17 cellular contexts compared by ENCODE assay signal in the genomic region with DNA sequence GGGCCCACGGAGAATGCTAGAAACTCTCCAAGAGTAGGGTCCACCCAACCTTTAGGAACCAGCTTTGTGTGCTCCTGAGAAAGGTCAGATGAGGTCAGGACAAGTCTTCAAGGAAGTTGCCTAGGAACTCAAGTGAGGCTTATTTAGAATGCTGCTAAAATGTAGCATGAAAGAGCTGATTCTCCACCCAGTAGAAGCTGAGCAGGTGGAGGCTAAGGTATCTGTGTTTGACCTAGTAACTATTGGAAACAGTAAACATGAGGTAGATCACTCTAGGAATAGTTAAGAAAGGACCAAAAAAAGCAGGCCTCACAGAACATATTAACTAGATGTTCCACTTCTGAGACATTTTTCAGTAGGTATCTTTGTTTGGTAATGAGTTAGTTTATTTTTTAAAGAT. TPM values are rescaled to one million over a fixed set of nuclear protein-coding genes. Genes with fewer than 3 reads are reported as not detected.
DNase-seq lines count a peak whose midpoint lies in the region; ATAC-seq and TF ChIP-seq lines count a peak whose summit lies in the region.
"Had no signal": no experiment of that assay in that cellular context is flagged by ENCODE, and none has a peak within 500 bp of the region (broad histone marks: within the 10 kb centered on the region; RNA-seq: fewer than 3 reads in every experiment).

No MANE protein-coding gene starts in this region.

- H3K9me3 ChIP-seq in CD4-positive, alpha-beta memory T cell (ENCODE audit: control insufficient read depth in 1 of 2, low read length in 2 of 2) = no peaks in the 10 kb centered on the region
- H3K9me3 ChIP-seq in T-helper 17 cell (ENCODE audit: control insufficient read depth, low read length, poor library complexity, severe bottlenecking) = no peaks in the 10 kb centered on the region
- H3K9me3 ChIP-seq: SJSA1 had no signal

- H3K27me3 ChIP-seq in CD4-positive, alpha-beta memory T cell (ENCODE audit: insufficient read depth, low read length) = no peaks in the 10 kb centered on the region
- H3K27me3 ChIP-seq: SJSA1 had no signal

- peak; percentile 87 for ATAC-seq in T-helper 17 cell
- ATAC-seq: HepG2, Right ventricle myocardium inferior had no signal

- POLR2A ChIA-PET in CD4-positive, alpha-beta memory T cell (lab: Charles Lee; ENCODE audit: partially characterized antibody) = interaction anchor here (0.7 to 2.2 kb wide), 3 partner anchors 9 to 28 kb away, joined by 3 to 5 read pairs (median 4); no protein-coding TSS in a partner anchor

- DNase-seq in CD14-positive monocyte (ENCODE audit: low spot score) = no peak
- DNase-seq in CD4-positive, alpha-beta memory T cell = peak in 2 of 5 donors; percentile 28 to 30
- DNase-seq in T-helper 17 cell = no peak
- DNase-seq in nephron progenitor cell = no peak
- DNase-seq in KBM-7 = no peak
- no peak for DNase-seq in activated CD8-positive, alpha-beta memory T cell treated with anti-CD3 and anti-CD28 coated beads for 24 hours
- DNase-seq in osteocyte (ENCODE audit: extremely low spot score, unreplicated experiment) = no peak
- DNase-seq: DMS79, NCI-H1105, NCI-H146, NCI-H2029, NCI-H2171 treated with DMSO at 0.1 percent for 48 hours, NCI-H524 treated with DMSO at 0.1 percent for 48 hours had no signal

- no peak overlapping the region for H3K4me3 ChIP-seq in CD4-positive, alpha-beta memory T cell (ENCODE audit: low read length in 2 of 2)
- H3K4me3 ChIP-seq: SJSA1 had no signal

- in situ Hi-C loops in KBM-7 (cut with MboI; ENCODE audit: low pct_unique_long_range_greater_than_20kb, low sequenced_read_pairs) = no loop called here

- H3K27me3 Mint-ChIP-seq in CD14-positive monocyte (ENCODE audit: low read depth in 3 of 3) = no peaks in the 10 kb centered on the region
- H3K27me3 Mint-ChIP-seq in CD4-positive, alpha-beta memory T cell = no peaks in the 10 kb centered on the region
- H3K27me3 Mint-ChIP-seq in T-helper 17 cell = no peaks in the 10 kb centered on the region
- no peaks in the 10 kb centered on the region for H3K27me3 Mint-ChIP-seq in nephron progenitor cell (ENCODE audit: low read depth, poor library complexity)
- H3K27me3 Mint-ChIP-seq in osteocyte (ENCODE audit: unreplicated experiment) = no peaks in the 10 kb centered on the region

- no peak overlapping the region for H3K27ac ChIP-seq in CD4-positive, alpha-beta memory T cell (ENCODE audit: low read depth, low read length)
- H3K27ac ChIP-seq: KMS-11, SJSA1 had no signal

- peaks cover 9% of the 10 kb centered on the region for H3K4me1 ChIP-seq in CD4-positive, alpha-beta memory T cell (ENCODE audit: insufficient read depth, low read length)
- H3K4me1 ChIP-seq: SJSA1 had no signal

- no peak for TF ChIP-seq CTCF in CD14-positive monocyte (IDR thresholded peaks at IDR 0.05)
- TF ChIP-seq CTCF in nephron progenitor cell (IDR thresholded peaks at IDR 0.05) = no peak
- no peak for TF ChIP-seq CTCF in osteocyte (IDR thresholded peaks at IDR 0.05)

- H3K36me3 Mint-ChIP-seq in CD14-positive monocyte = peaks cover 53 to 76% of the 10 kb centered on the region in 2 donors
- H3K36me3 Mint-ChIP-seq in CD4-positive, alpha-beta memory T cell = peaks cover 44 to 50% of the 10 kb centered on the region in 2 donors
- peaks cover 11% of the 10 kb centered on the region for H3K36me3 Mint-ChIP-seq in T-helper 17 cell (ENCODE audit: low read depth)
- peaks cover 77% of the 10 kb centered on the region for H3K36me3 Mint-ChIP-seq in nephron progenitor cell (ENCODE audit: low read depth)
- peaks cover 24% of the 10 kb centered on the region for H3K36me3 Mint-ChIP-seq in osteocyte (ENCODE audit: unreplicated experiment)

- peak overlapping the region in 4 of 7 donors; percentile 1 to 64 (median 28) for H3K27ac Mint-ChIP-seq in CD14-positive monocyte
- H3K27ac Mint-ChIP-seq in CD4-positive, alpha-beta memory T cell = peak overlapping the region in 6 of 7 donors; percentile 8 to 93 (median 88)
- peak overlapping the region; percentile 95 for H3K27ac Mint-ChIP-seq in T-helper 17 cell
- H3K27ac Mint-ChIP-seq in nephron progenitor cell = peak overlapping the region; percentile 69
- no peak overlapping the region for H3K27ac Mint-ChIP-seq in osteocyte (ENCODE audit: unreplicated experiment)

- H3K4me3 Mint-ChIP-seq in CD14-positive monocyte = no peak overlapping the region
- no peak overlapping the region for H3K4me3 Mint-ChIP-seq in CD4-positive, alpha-beta memory T cell
- no peak overlapping the region for H3K4me3 Mint-ChIP-seq in T-helper 17 cell
- H3K4me3 Mint-ChIP-seq in nephron progenitor cell = no peak overlapping the region
- H3K4me3 Mint-ChIP-seq in osteocyte (ENCODE audit: unreplicated experiment) = no peak overlapping the region

- intact Hi-C loops in CD14-positive monocyte (cut with micrococcal nuclease) = no loop called here
- intact Hi-C loops in CD4-positive, alpha-beta memory T cell (cut with micrococcal nuclease) = no loop called here

- CTCF ChIA-PET in CD4-positive, alpha-beta memory T cell (lab: Charles Lee; ENCODE audit: partially characterized antibody) = interaction anchor here (1.1 to 1.2 kb wide), 2 partner anchors 12 to 28 kb away, joined by 3 to 5 read pairs; no protein-coding TSS in a partner anchor

- H3K9me3 Mint-ChIP-seq in CD14-positive monocyte (peaks cover 0 to 1% (median 0%) of the 10 kb centered on the region in 7 donors), nephron progenitor cell (no peaks in the 10 kb centered on the region), osteocyte (ENCODE audit: unreplicated experiment) (no peaks in the 10 kb centered on the region)
- H3K9me3 Mint-ChIP-seq in CD4-positive, alpha-beta memory T cell = no peaks in the 10 kb centered on the region

- H3K4me1 Mint-ChIP-seq in CD14-positive monocyte (no peaks in the 10 kb centered on the region), T-helper 17 cell (peaks cover 20% of the 10 kb centered on the region), nephron progenitor cell (peaks cover 4% of the 10 kb centered on the region), osteocyte (ENCODE audit: unreplicated experiment) (no peaks in the 10 kb centered on the region)
- peaks cover 2 to 12% (median 10%) of the 10 kb centered on the region in 4 donors for H3K4me1 Mint-ChIP-seq in CD4-positive, alpha-beta memory T cell

- peaks cover 11% of the 10 kb centered on the region for H3K36me3 ChIP-seq in CD4-positive, alpha-beta memory T cell (ENCODE audit: insufficient read depth, low read length)

RNA-seq across cellular contexts. Expression of a gene that starts 13.9 kb away (rescaled TPM):
- polyA plus RNA-seq in CD14-positive monocyte = 1 to 10 TPM; 3.8 to 7.1 TPM
- 10 to 100 TPM; 19.5 to 24.9 TPM for total RNA-seq in CD4-positive, alpha-beta memory T cell
- 1 to 10 TPM; 4.1 to 4.4 TPM for polyA plus RNA-seq in CD4-positive, alpha-beta memory T cell
- total RNA-seq in T-helper 17 cell (10 to 100 TPM; 19.8 to 24.0 TPM), osteocyte (16.0 and 18.3 TPM in 2 replicates)

RNA-seq across cellular contexts. Expression of a gene that starts 56.7 kb away (rescaled TPM):
- 100 to 1,000 TPM; 493 to 562 TPM for polyA plus RNA-seq in CD14-positive monocyte
- total RNA-seq in CD4-positive, alpha-beta memory T cell = 100 to 1,000 TPM; 296 to 306 TPM
- polyA plus RNA-seq in CD4-positive, alpha-beta memory T cell = 100 to 1,000 TPM; 544 to 586 TPM
- 100 to 1,000 TPM; 245 to 340 TPM for total RNA-seq in T-helper 17 cell
- total RNA-seq in osteocyte = 20.3 and 22.3 TPM in 2 replicates

Comparison
In these comparisons a context has a peak if more than half of its experiments do, and no peak if none do; other contexts are left out.
1. RNA of a gene that starts 56.7 kb away (total RNA-seq): 245 to 340 TPM in T-helper 17 cell and 296 to 306 TPM in CD4-positive, alpha-beta memory T cell; 20.3 to 22.3 TPM in osteocyte; every median in the first group is over 10 times any median in the second.